In genomic region chr13:23671367-23671766, GRCh38 we compare ENCODE assay signal across 26 cellular contexts.
DNase-seq lines count a peak whose midpoint lies in the region; ATAC-seq and TF ChIP-seq lines count a peak whose summit lies in the region.
"Had no signal": no experiment of that assay in that cellular context is flagged by ENCODE, and none has a peak within 500 bp of the region (broad histone marks: within the 10 kb centered on the region; RNA-seq: fewer than 3 reads in every experiment).

No MANE protein-coding gene starts in this region.

- H3K27ac Mint-ChIP-seq in mesothelial cell of epicardium: peak overlapping the region; percentile 73
- H3K27ac Mint-ChIP-seq: activated naive CD4-positive, alpha-beta T cell treated with anti-CD3 and anti-CD28 coated beads, Interleukin-2, amount 50 U/mL, for 24 hours; activated T-helper 2 cell treated with anti-CD3 and anti-CD28 coated beads, Interferon-gamma antibody, Interleukin-2, Interleukin-4, amounts not matched to agents 10 μg/mL and 5 μg/mL and 100 μg/mL, durations not matched to agents 14 hours and 24 hours and 36 hours; IgD-negative memory B cell; memory B cell had no signal

- no peak for ATAC-seq in HG03432 (IDR thresholded peaks at IDR 0.05; ENCODE audit: unreplicated experiment)
- ATAC-seq: right lobe of liver had no signal

- peaks cover 12% of the 10 kb centered on the region for H3K36me3 Mint-ChIP-seq in mesothelial cell of epicardium
- H3K36me3 Mint-ChIP-seq: activated naive CD4-positive, alpha-beta T cell treated with anti-CD3 and anti-CD28 coated beads, Interleukin-2, amount 50 U/mL, for 24 hours; memory B cell had no signal

- no peak overlapping the region for H3K4me3 ChIP-seq in AG09309 (ENCODE audit: control insufficient read depth, low read depth, low read length)
- peak overlapping the region; percentile 26; the same call in 1 of the 2 replicates for H3K4me3 ChIP-seq in SK-N-MC
- H3K4me3 ChIP-seq in fibroblast of mammary gland (ENCODE audit: control insufficient read depth, low read depth, low read length): no peak overlapping the region
- H3K4me3 ChIP-seq: BLaER1, gastrocnemius medialis, right lobe of liver, stomach, tibial artery, vagina had no signal

- no peaks in the 10 kb centered on the region for H3K27me3 Mint-ChIP-seq in mesothelial cell of epicardium (ENCODE audit: low read depth)

- H3K4me3 Mint-ChIP-seq in mesothelial cell of epicardium: no peak overlapping the region
- H3K4me3 Mint-ChIP-seq: activated naive CD4-positive, alpha-beta T cell treated with anti-CD3 and anti-CD28 coated beads, Interleukin-2, amount 50 U/mL, for 24 hours; IgD-negative memory B cell; memory B cell had no signal

- TF ChIP-seq CTCF in AG09309 (IDR thresholded peaks at IDR 0.05; ENCODE audit: control insufficient read depth, insufficient read depth, low read depth, low read length, missing control alignments) (no peak), fibroblast of mammary gland (conservative IDR thresholded peaks at IDR 0.05; ENCODE audit: control insufficient read depth, insufficient read depth, low read depth, low read length) (no peak), mesothelial cell of epicardium (IDR thresholded peaks at IDR 0.05; ENCODE audit: unreplicated experiment) (no peak)

- DNase-seq in AG09309 (ENCODE audit: low read depth) (peak; percentile 28), SK-N-MC (ENCODE audit: low read depth, low spot score) (peak; percentile 16), fibroblast of mammary gland (ENCODE audit: low read depth) (peak; percentile 73), mesothelial cell of epicardium (ENCODE audit: low spot score in 2 of 2, unreplicated experiment in 2 of 2) (no peak), Kasumi-1 (lab: John Stamatoyannopoulos, UW) (no peak), activated T-cell treated with anti-CD3 and anti-CD28 coated beads for 4 hours (no peak)
- DNase-seq in activated naive CD4-positive, alpha-beta T cell treated with Interleukin-2 at 50 U/mL for 16 hours: no peak
- DNase-seq: activated CD4-positive, alpha-beta T cell treated with anti-CD3 and anti-CD28 coated beads for 4 hours; gastrocnemius medialis; hypothalamus; NCI-H1436 treated with DMSO at 0.1 percent for 48 hours; NCI-H2081 treated with DMSO at 0.1 percent for 48 hours; NCI-H226; right lobe of liver; stimulated activated CD4-positive, alpha-beta T cell treated with anti-CD3 and anti-CD28 coated beads, Interleukin-4, amount 100 ng/mL, for 1 hour; stomach; T-helper 9 cell; tibial artery; WERI-Rb-1 had no signal

- H3K9me3 Mint-ChIP-seq in mesothelial cell of epicardium: no peaks in the 10 kb centered on the region
- H3K9me3 Mint-ChIP-seq: activated naive CD4-positive, alpha-beta T cell treated with anti-CD3 and anti-CD28 coated beads, Interleukin-2, amount 50 U/mL, for 24 hours; activated T-helper 2 cell treated with anti-CD3 and anti-CD28 coated beads, Interferon-gamma antibody, Interleukin-2, Interleukin-4, amounts not matched to agents 10 μg/mL and 5 μg/mL and 100 μg/mL, durations not matched to agents 14 hours and 24 hours and 36 hours; IgD-negative memory B cell; memory B cell had no signal

- H3K27ac ChIP-seq in SK-N-MC: peak overlapping the region; percentile 67; the same call in 1 of the 2 replicates
- H3K27ac ChIP-seq: BLaER1, right lobe of liver, tibial artery, vagina, WERI-Rb-1 had no signal

- H3K9me3 ChIP-seq in SK-N-MC (ENCODE audit: low read depth, low read length): no peaks in the 10 kb centered on the region
- H3K9me3 ChIP-seq: BLaER1, gastrocnemius medialis, right lobe of liver, stomach, tibial artery, vagina had no signal

- H3K36me3 ChIP-seq in SK-N-MC (ENCODE audit: insufficient read depth, low read length): no peaks in the 10 kb centered on the region
- H3K36me3 ChIP-seq: BLaER1, gastrocnemius medialis, right lobe of liver, stomach, tibial artery, WERI-Rb-1 had no signal

- peaks cover 35% of the 10 kb centered on the region for H3K4me1 Mint-ChIP-seq in mesothelial cell of epicardium
- H3K4me1 Mint-ChIP-seq: activated naive CD4-positive, alpha-beta T cell treated with anti-CD3 and anti-CD28 coated beads, Interleukin-2, amount 50 U/mL, for 24 hours; IgD-negative memory B cell; memory B cell had no signal

- no peak overlapping the region for H3K9ac ChIP-seq in SK-N-MC (ENCODE audit: insufficient read length)
- H3K9ac ChIP-seq: BLaER1 had no signal

Comparison
In these comparisons a context has a peak if more than half of its experiments do, and no peak if none do; other contexts are left out.
1. DNase-seq: peak in AG09309 (single experiment), SK-N-MC (single experiment) and fibroblast of mammary gland (single experiment); none in mesothelial cell of epicardium (0 of 2), Kasumi-1 (0 of 2), activated T-cell treated with anti-CD3 and anti-CD28 coated beads for 4 hours (single experiment) and activated naive CD4-positive, alpha-beta T cell treated with Interleukin-2 at 50 U/mL for 16 hours (single experiment).